8 cellular contexts compared by ENCODE assay signal in genomic region chr1:23555949-23556640, GRCh38. TPM values are rescaled to one million over a fixed set of nuclear protein-coding genes. Genes with fewer than 3 reads are reported as not detected.
A peak's percentile ranks its signal among the peaks of the same experiment; 100 is the strongest.
DNase-seq lines count a peak whose midpoint lies in the region; ATAC-seq, FAIRE-seq and TF ChIP-seq lines count a peak whose summit lies in the region.

No MANE protein-coding gene starts in this region.

- peak; percentile 46 for FAIRE-seq in keratinocyte (lab: Jason Lieb, UNC)

- H3K36me3 ChIP-seq in adrenal gland (replicated peaks in 1 of 2) (no peaks in the 10 kb centered on the region), keratinocyte (ENCODE audit: control insufficient read depth in 2 of 2, extremely low read depth in 1 of 2, insufficient read depth in 2 of 2, low read length in 2 of 2) (no peaks in the 10 kb centered on the region), subcutaneous abdominal adipose tissue (ENCODE audit: control insufficient read depth in 5 of 5, insufficient read depth in 5 of 5, low read length in 5 of 5) (peaks cover 0 to 5% (median 0%) of the 10 kb centered on the region in 5 donors)

- no peaks in the 10 kb centered on the region for H4K20me1 ChIP-seq in keratinocyte (ENCODE audit: control insufficient read depth, extremely low read depth, insufficient read depth, low read length)

- intact Hi-C loops in adrenal gland (cut with DNase I), result no loop called here

- DNase-seq in AG08395 (ENCODE audit: low spot score) (peak; percentile 22), HT1080 (ENCODE audit: low read depth) (peak; percentile 79), adrenal gland (peak in 2 of 7 donors; percentile 43 to 61), keratinocyte (ENCODE audit: low read depth, low spot score) (no peak), NCI-H510A treated with DMSO at 0.1 percent for 48 hours (lab: John Stamatoyannopoulos, UW) (no peak), GM20000 (ENCODE audit: low spot score) (no peak)

- H2AFZ ChIP-seq in keratinocyte (ENCODE audit: control insufficient read depth, low read length), result no peak overlapping the region

- H3K9me3 ChIP-seq in adrenal gland (replicated peaks in 1 of 3) (no peaks in the 10 kb centered on the region), keratinocyte (ENCODE audit: control insufficient read depth, low read depth, low read length) (no peaks in the 10 kb centered on the region), subcutaneous abdominal adipose tissue (ENCODE audit: control insufficient read depth in 5 of 5, low read length in 5 of 5) (no peaks in the 10 kb centered on the region)

- H3K4me3 ChIP-seq in adrenal gland (peak overlapping the region in 1 of 4 donors; percentile 64), keratinocyte (ENCODE audit: control insufficient read depth in 2 of 3, extremely low read depth in 1 of 3, insufficient read depth in 2 of 3, low read depth in 1 of 3, low read length in 3 of 3) (no peak overlapping the region), subcutaneous abdominal adipose tissue (ENCODE audit: low read depth in 1 of 5, low read length in 5 of 5) (peak overlapping the region in 4 of 5 donors; percentile 22 to 99 (median 90))

- H3K27ac ChIP-seq in adrenal gland, result peak overlapping the region in 4 of 5 donors; percentile 13 to 91 (median 74)
- peak overlapping the region; percentile 62 for H3K27ac ChIP-seq in keratinocyte (ENCODE audit: control insufficient read depth, insufficient read depth, low read length)
- H3K27ac ChIP-seq in subcutaneous abdominal adipose tissue (ENCODE audit: low read depth, low read length), result peak overlapping the region; percentile 96

- no peak for TF ChIP-seq CTCF in adrenal gland (IDR thresholded peaks at IDR 0.05)
- no peak for TF ChIP-seq CTCF in keratinocyte (optimal IDR thresholded peaks at IDR 0.05 in 1 of 3, IDR thresholded peaks at IDR 0.05 in 1 of 3, conservative IDR thresholded peaks at IDR 0.05 in 1 of 3; ENCODE audit: extremely low read depth in 1 of 3, insufficient read depth in 2 of 3, low read length in 3 of 3)
- TF ChIP-seq CTCF in GM20000 (IDR thresholded peaks at IDR 0.05; ENCODE audit: extremely low read depth, missing control alignments), result no peak

- no peak for ATAC-seq in GM21526 (IDR thresholded peaks at IDR 0.05; ENCODE audit: low FRiP score, unreplicated experiment)

- WGBS in adrenal gland, 4 donors, result 38 to 56% (median 47%) methylated on average over 9 of the region's 9 CpGs

- dilution Hi-C loops in keratinocyte (cut with MboI; ENCODE audit: extremely low pct_ligation_motif_present, low sequenced_read_pairs), result no loop called here

- no peaks in the 10 kb centered on the region for H3K27me3 ChIP-seq in adrenal gland
- no peaks in the 10 kb centered on the region for H3K27me3 ChIP-seq in keratinocyte (ENCODE audit: control insufficient read depth, extremely low read depth, insufficient read depth, low read length)
- H3K27me3 ChIP-seq in subcutaneous abdominal adipose tissue (ENCODE audit: control insufficient read depth in 5 of 5, insufficient read depth in 4 of 5, low read length in 5 of 5), result peaks cover 0 to 4% (median 0%) of the 10 kb centered on the region in 5 donors

- H3K4me1 ChIP-seq in adrenal gland (replicated peaks in 1 of 2) (peaks cover 19 to 31% of the 10 kb centered on the region in 2 donors), keratinocyte (ENCODE audit: control insufficient read depth, extremely low read depth, insufficient read depth, low read length) (peaks cover 47% of the 10 kb centered on the region), subcutaneous abdominal adipose tissue (ENCODE audit: control insufficient read depth in 5 of 5, insufficient read depth in 5 of 5, low read length in 5 of 5) (peaks cover 21 to 73% (median 61%) of the 10 kb centered on the region in 5 donors)

- H3K9ac ChIP-seq in keratinocyte (ENCODE audit: control insufficient read depth, extremely low read depth, insufficient read depth, low read length), result peak overlapping the region; percentile 77
- peak overlapping the region in 2 of 5 donors; percentile 13 to 79 for H3K9ac ChIP-seq in subcutaneous abdominal adipose tissue (ENCODE audit: low read length in 5 of 5)

- H3K9me1 ChIP-seq in keratinocyte (ENCODE audit: control insufficient read depth, extremely low read depth, insufficient read depth, low read length), result no peaks in the 10 kb centered on the region

- peak; percentile 12 to 34 for TF ChIP-seq POLR2A in adrenal gland (IDR thresholded peaks at IDR 0.05)

- H3K4me2 ChIP-seq in keratinocyte (ENCODE audit: control insufficient read depth, extremely low read depth, insufficient read depth, low read depth, low read length), result peak overlapping the region; percentile 94

- H3K79me2 ChIP-seq in keratinocyte (ENCODE audit: control insufficient read depth, insufficient read depth, low read length), result peaks cover 7% of the 10 kb centered on the region

RNA-seq across cellular contexts. Expression of gene ID3, which starts 3.2 kb away (rescaled TPM):
- total RNA-seq in HT1080 (2014; rRNA removed; shearing (Covaris generic)), result 334 and 359 TPM in 2 replicates
- polyA plus RNA-seq in HT1080 (2015; cell fraction: cytosol; rRNA removed), result 215 and 283 TPM in 2 replicates
- polyA plus RNA-seq in HT1080 (2015; cell fraction: nucleus; rRNA removed), result 171 and 175 TPM in 2 replicates
- 100 to 1,000 TPM in 5 of 8 donors, 10 to 100 TPM in 3; 55.3 to 213 (median 118) TPM for total RNA-seq in adrenal gland
- polyA plus RNA-seq in adrenal gland, result 100 to 1,000 TPM in 2 of 3 donors, 10 to 100 TPM in 1; 28.8 to 133 (median 114) TPM
- 12.7 to 62.4 TPM (median 38.0 TPM) in 3 replicates for polyA plus RNA-seq in keratinocyte
- 81.8 TPM for polyA plus RNA-seq in keratinocyte (2011; ENCODE audit: low read depth)
- 40.0 and 63.5 TPM in 2 replicates for polyA plus RNA-seq in keratinocyte (2011; cell fraction: cytosol; rRNA removed)
- polyA plus RNA-seq in keratinocyte (2011; cell fraction: nucleus; rRNA removed), result 90.9 and 100.0 TPM in 2 replicates
- 15.2 and 117 TPM in 2 replicates for polyA plus RNA-seq in keratinocyte (2012; ENCODE audit: low replicate concordance)
- polyA minus RNA-seq in keratinocyte, result 16.4 to 32.4 TPM (median 23.3 TPM) in 3 replicates
- 81.9 TPM for polyA minus RNA-seq in keratinocyte (2011; cell fraction: cytosol; rRNA and poly(A)+ RNA removed)
- polyA minus RNA-seq in keratinocyte (2011; cell fraction: nucleus; rRNA and poly(A)+ RNA removed), result 41.0 and 43.1 TPM in 2 replicates

RNA-seq across cellular contexts. Expression of gene E2F2, which starts 25.1 kb away (rescaled TPM):
- 4.3 and 5.6 TPM in 2 replicates for total RNA-seq in HT1080 (2014; rRNA removed; shearing (Covaris generic))
- 1.4 TPM in 2 replicates for polyA plus RNA-seq in HT1080 (2015; cell fraction: cytosol; rRNA removed)
- 1.9 TPM in 2 replicates for polyA plus RNA-seq in HT1080 (2015; cell fraction: nucleus; rRNA removed)
- total RNA-seq in adrenal gland, result under 1 TPM in 7 of 8 donors, not detected in 1; 0.12 to 0.88 (median 0.45) TPM
- polyA plus RNA-seq in adrenal gland, result under 1 TPM; 0.07 to 0.35 (median 0.16) TPM
- 0.05 to 0.12 TPM (median 0.06 TPM) in 3 replicates for polyA plus RNA-seq in keratinocyte
- 0.10 TPM for polyA plus RNA-seq in keratinocyte (2011; ENCODE audit: low read depth)
- polyA plus RNA-seq in keratinocyte (2011; cell fraction: cytosol; rRNA removed), result 0.03 and 0.06 TPM in 2 replicates
- 0.13 TPM in 2 replicates for polyA plus RNA-seq in keratinocyte (2011; cell fraction: nucleus; rRNA removed)
- 0.20 and 0.23 TPM in 2 replicates for polyA plus RNA-seq in keratinocyte (2012; ENCODE audit: low replicate concordance)
- polyA minus RNA-seq in keratinocyte, result 0.10 to 1.4 TPM (median 0.20 TPM) in 3 replicates
- polyA minus RNA-seq in keratinocyte (2011; cell fraction: cytosol; rRNA and poly(A)+ RNA removed), result 0.77 TPM
- polyA minus RNA-seq in keratinocyte (2011; cell fraction: nucleus; rRNA and poly(A)+ RNA removed), result 0.11 and 0.16 TPM in 2 replicates

Comparison
In these comparisons a context has a peak if more than half of its experiments do, and no peak if none do; other contexts are left out.
1. DNase-seq: peak in AG08395 (single experiment) and HT1080 (single experiment); none in keratinocyte (single experiment), NCI-H510A treated with DMSO at 0.1 percent for 48 hours (single experiment) and GM20000 (single experiment).
2. H3K4me3 ChIP-seq: peak in subcutaneous abdominal adipose tissue (4 of 5); none in keratinocyte (0 of 3).
3. Peak in every context shown above with its lines, with median percentiles within 50 percentile points of each other: H3K27ac ChIP-seq.